1 cellular context compared by ENCODE assay signal in genomic region chr5:51227963-51228515, GRCh38.
TF ChIP-seq lines count a peak whose summit lies in the region.

No MANE protein-coding gene starts in this region.

TF ChIP-seq in H1, 55 proteins besides CTCF, POLR2A, EP300 and RAD21 (continued from another document):
- TF ChIP-seq YY1 (IDR thresholded peaks at IDR 0.05; ENCODE audit: low read depth, low read length) = no peak
- TF ChIP-seq TAF7 (optimal IDR thresholded peaks at IDR 0.05; ENCODE audit: borderline replicate concordance, low read depth, low read length) = no peak
- no peak for TF ChIP-seq MAFK (IDR thresholded peaks at IDR 0.05; ENCODE audit: low read depth, low read length)
- TF ChIP-seq TEAD4 (IDR thresholded peaks at IDR 0.05; ENCODE audit: low read depth, low read length) = no peak
- TF ChIP-seq SAP30 (IDR thresholded peaks at IDR 0.05; ENCODE audit: insufficient read depth, insufficient replicate concordance, low read length) = no peak
- TF ChIP-seq TAF1 (IDR thresholded peaks at IDR 0.05; ENCODE audit: low read depth, low read length) = no peak
- TF ChIP-seq FOSL1 (IDR thresholded peaks at IDR 0.05; ENCODE audit: insufficient read depth, low read depth, low read length) = no peak
- TF ChIP-seq SUZ12 (IDR thresholded peaks at IDR 0.05; ENCODE audit: low read length) = no peak
- TF ChIP-seq JUN (IDR thresholded peaks at IDR 0.05; ENCODE audit: low read depth, low read length) = no peak
- TF ChIP-seq CBX8 (IDR thresholded peaks at IDR 0.05; ENCODE audit: borderline replicate concordance, low read depth, low read length) = no peak
- no peak for TF ChIP-seq CHD1 (IDR thresholded peaks at IDR 0.05; ENCODE audit: low read depth, low read length)
- no peak for TF ChIP-seq RBBP5 (IDR thresholded peaks at IDR 0.05; ENCODE audit: borderline replicate concordance, low read depth, low read length)
TF ChIP-seq in H1: peak in this region for 0.
